8 cellular contexts compared by ENCODE assay signal in the genomic region with DNA sequence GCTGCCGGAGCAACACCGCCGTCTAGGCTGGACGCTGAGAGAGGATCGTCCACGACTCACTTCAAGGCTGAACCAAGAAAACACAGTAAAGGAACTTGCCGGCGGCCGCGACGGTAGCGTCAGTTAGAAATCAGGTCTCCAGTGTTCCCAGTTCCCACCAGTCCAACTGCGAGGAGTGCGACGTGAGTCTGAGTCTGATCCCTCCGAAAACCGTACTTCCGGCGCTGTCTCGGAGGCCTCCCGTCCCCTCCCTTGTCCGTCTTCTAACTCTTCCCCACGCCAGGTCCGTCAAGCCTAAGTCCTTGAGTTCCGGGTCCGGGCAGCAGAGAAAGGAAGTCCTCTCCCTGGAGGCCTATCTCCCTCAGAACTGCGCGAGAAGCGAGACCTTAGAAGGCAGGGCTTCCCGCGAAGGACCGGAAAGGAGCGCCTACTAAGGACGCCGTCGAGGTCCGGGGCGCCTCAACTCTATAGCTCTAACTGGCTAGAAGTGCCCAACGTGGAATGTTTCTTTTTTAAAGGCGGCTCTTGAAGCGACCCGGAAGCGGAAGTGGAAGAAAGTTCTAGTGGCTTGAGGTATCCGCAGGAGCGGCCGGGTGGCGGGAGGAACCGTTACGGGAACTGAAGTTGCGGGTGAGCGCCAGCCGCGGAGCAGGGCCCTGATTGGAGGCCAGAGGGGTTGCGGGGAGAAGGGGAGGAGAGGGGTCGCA. TPM values are rescaled to one million over a fixed set of nuclear protein-coding genes. Genes with fewer than 3 reads are reported as not detected.
DNase-seq lines count a peak whose midpoint lies in the region; ATAC-seq, FAIRE-seq and TF ChIP-seq lines count a peak whose summit lies in the region.

A gene with protein sequence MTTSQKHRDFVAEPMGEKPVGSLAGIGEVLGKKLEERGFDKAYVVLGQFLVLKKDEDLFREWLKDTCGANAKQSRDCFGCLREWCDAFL (plus strand): TSS at position 563 of the 707 bp plus-strand sequence. CDS start 748 bp downstream, outside the sequence.
A gene with protein sequence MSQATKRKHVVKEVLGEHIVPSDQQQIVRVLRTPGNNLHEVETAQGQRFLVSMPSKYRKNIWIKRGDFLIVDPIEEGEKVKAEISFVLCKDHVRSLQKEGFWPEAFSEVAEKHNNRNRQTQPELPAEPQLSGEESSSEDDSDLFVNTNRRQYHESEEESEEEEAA (minus strand): TSS at position 217 of the 707 bp plus-strand sequence. CDS start 1,768 bp downstream, outside the sequence.

- DNase-seq in AG10803 (ENCODE audit: low read depth), result peak; percentile 98
- peak; percentile 89 for DNase-seq in NCI-H460 (ENCODE audit: extremely low read depth, low read depth)
- DNase-seq in central memory CD8-positive, alpha-beta T cell (ENCODE audit: low spot score in 2 of 2), result peak; percentile 86 to 95
- peak; percentile 86 for DNase-seq in keratinocyte (ENCODE audit: low read depth, low spot score)
- peak; percentile 88 to 96 (median 94) for DNase-seq in stimulated activated CD4-positive, alpha-beta T cell treated with anti-CD3 and anti-CD28 coated beads, Interleukin-12 subunit alpha, Interleukin-12 subunit beta, amount 100 ng/mL, for 48 hours (ENCODE audit: low read depth in 2 of 3, low spot score in 1 of 3)

- FAIRE-seq in keratinocyte (lab: Jason Lieb, UNC), result no peak

- peak within 1 kb of the TSS; percentile 97 for H3K4me3 ChIP-seq in AG10803 (ENCODE audit: low read length)
- H3K4me3 ChIP-seq in keratinocyte (ENCODE audit: control insufficient read depth in 2 of 3, extremely low read depth in 1 of 3, insufficient read depth in 2 of 3, low read depth in 1 of 3, low read length in 3 of 3), result peak within 1 kb of the TSS; percentile 92 to 100 (median 100)

- peaks cover 49% of the 10 kb centered on the region for H3K36me3 Mint-ChIP-seq in central memory CD8-positive, alpha-beta T cell (ENCODE audit: insufficient read depth)

- H3K9me1 ChIP-seq in keratinocyte (ENCODE audit: control insufficient read depth, extremely low read depth, insufficient read depth, low read length), result peaks cover 2% of the 10 kb centered on the region

- peaks cover 14% of the 10 kb centered on the region for H3K4me1 ChIP-seq in keratinocyte (ENCODE audit: control insufficient read depth, extremely low read depth, insufficient read depth, low read length)

- peak within 1 kb of the TSS; percentile 98 for H3K27ac Mint-ChIP-seq in central memory CD8-positive, alpha-beta T cell (ENCODE audit: low read depth)

- H3K4me1 Mint-ChIP-seq in central memory CD8-positive, alpha-beta T cell, result peaks cover 32% of the 10 kb centered on the region

- TF ChIP-seq CTCF in AG10803 (conservative IDR thresholded peaks at IDR 0.05; ENCODE audit: low read length), result no peak
- no peak for TF ChIP-seq CTCF in keratinocyte (optimal IDR thresholded peaks at IDR 0.05 in 1 of 3, IDR thresholded peaks at IDR 0.05 in 1 of 3, conservative IDR thresholded peaks at IDR 0.05 in 1 of 3; ENCODE audit: extremely low read depth in 1 of 3, insufficient read depth in 2 of 3, low read length in 3 of 3)

- H3K4me2 ChIP-seq in keratinocyte (ENCODE audit: control insufficient read depth, extremely low read depth, insufficient read depth, low read depth, low read length), result peak within 1 kb of the TSS; percentile 90

- H3K27me3 Mint-ChIP-seq in central memory CD8-positive, alpha-beta T cell, result no peaks in the 10 kb centered on the region

- H3K4me3 Mint-ChIP-seq in central memory CD8-positive, alpha-beta T cell, result peak within 1 kb of the TSS; percentile 98

- no peaks in the 10 kb centered on the region for H3K9me3 Mint-ChIP-seq in central memory CD8-positive, alpha-beta T cell

- H4K20me1 ChIP-seq in keratinocyte (ENCODE audit: control insufficient read depth, extremely low read depth, insufficient read depth, low read length), result peaks cover 4% of the 10 kb centered on the region

- H3K27ac ChIP-seq in keratinocyte (ENCODE audit: control insufficient read depth, insufficient read depth, low read length), result peak within 1 kb of the TSS; percentile 91

- no peaks in the 10 kb centered on the region for H3K9me3 ChIP-seq in keratinocyte (ENCODE audit: control insufficient read depth, low read depth, low read length)

- ATAC-seq in HG03432 (IDR thresholded peaks at IDR 0.05; ENCODE audit: unreplicated experiment), result peak; percentile 73
- peak; percentile 84 to 92 for ATAC-seq in activated CD4-positive, CD25-positive, alpha-beta regulatory T cell treated with anti-CD3 and anti-CD28 coated beads, Interleukin-2, amount 50 U/mL, for 24 hours
- peak; percentile 87 for ATAC-seq in central memory CD8-positive, alpha-beta T cell (replicated peaks; ENCODE audit: extremely low read depth, poor library complexity, severe bottlenecking)

- dilution Hi-C loops in keratinocyte (cut with MboI; ENCODE audit: extremely low pct_ligation_motif_present, low sequenced_read_pairs), result no loop called here

- H3K9ac ChIP-seq in keratinocyte (ENCODE audit: control insufficient read depth, extremely low read depth, insufficient read depth, low read length), result peak within 1 kb of the TSS; percentile 96

- H3K79me2 ChIP-seq in keratinocyte (ENCODE audit: control insufficient read depth, insufficient read depth, low read length), result peaks cover 47% of the 10 kb centered on the region

- H2AFZ ChIP-seq in keratinocyte (ENCODE audit: control insufficient read depth, low read length), result peak within 1 kb of the TSS; percentile 97

- H3K27me3 ChIP-seq in keratinocyte (ENCODE audit: control insufficient read depth, extremely low read depth, insufficient read depth, low read length), result no peaks in the 10 kb centered on the region

- peak; percentile 90 for TF ChIP-seq POLR2A in GM19099 (IDR thresholded peaks at IDR 0.05; ENCODE audit: extremely low read depth, insufficient read length, low read depth)

- peaks cover 30 to 33% of the 10 kb centered on the region in 2 experiments for H3K36me3 ChIP-seq in keratinocyte (ENCODE audit: control insufficient read depth in 2 of 2, extremely low read depth in 1 of 2, insufficient read depth in 2 of 2, low read length in 2 of 2)

RNA-seq across cellular contexts. Expression of the first gene that starts in this region (rescaled TPM):
- total RNA-seq in NCI-H460 (2014; rRNA removed; shearing (Covaris generic)), result 53.6 and 64.3 TPM in 2 replicates
- polyA plus RNA-seq in NCI-H460 (2014; cell fraction: nucleus; rRNA removed), result 12.2 and 37.0 TPM in 2 replicates
- polyA plus RNA-seq in keratinocyte, result 112 to 187 TPM (median 154 TPM) in 3 replicates
- polyA plus RNA-seq in keratinocyte (2011; ENCODE audit: low read depth), result 12.9 TPM
- 206 and 231 TPM in 2 replicates for polyA plus RNA-seq in keratinocyte (2011; cell fraction: cytosol; rRNA removed)
- 99.3 and 102 TPM in 2 replicates for polyA plus RNA-seq in keratinocyte (2011; cell fraction: nucleus; rRNA removed)
- polyA plus RNA-seq in keratinocyte (2012; ENCODE audit: low replicate concordance), result 152 and 176 TPM in 2 replicates
- 61.8 to 73.4 TPM (median 69.0 TPM) in 3 replicates for polyA minus RNA-seq in keratinocyte
- 84.6 TPM for polyA minus RNA-seq in keratinocyte (2011; cell fraction: cytosol; rRNA and poly(A)+ RNA removed)
- polyA minus RNA-seq in keratinocyte (2011; cell fraction: nucleus; rRNA and poly(A)+ RNA removed), result 16.2 and 16.9 TPM in 2 replicates

RNA-seq across cellular contexts. Expression of the second gene that starts in this region (rescaled TPM):
- 23.0 TPM in 2 replicates for total RNA-seq in NCI-H460 (2014; rRNA removed; shearing (Covaris generic))
- polyA plus RNA-seq in NCI-H460 (2014; cell fraction: nucleus; rRNA removed), result 15.1 and 31.0 TPM in 2 replicates
- polyA plus RNA-seq in keratinocyte, result 23.1 to 36.8 TPM (median 29.6 TPM) in 3 replicates
- 27.8 TPM for polyA plus RNA-seq in keratinocyte (2011; ENCODE audit: low read depth)
- 25.7 and 27.4 TPM in 2 replicates for polyA plus RNA-seq in keratinocyte (2011; cell fraction: cytosol; rRNA removed)
- 37.9 and 40.2 TPM in 2 replicates for polyA plus RNA-seq in keratinocyte (2011; cell fraction: nucleus; rRNA removed)
- polyA plus RNA-seq in keratinocyte (2012; ENCODE audit: low replicate concordance), result 29.7 and 31.2 TPM in 2 replicates
- 42.8 to 48.1 TPM (median 44.4 TPM) in 3 replicates for polyA minus RNA-seq in keratinocyte
- 24.6 TPM for polyA minus RNA-seq in keratinocyte (2011; cell fraction: cytosol; rRNA and poly(A)+ RNA removed)
- 18.7 and 30.3 TPM in 2 replicates for polyA minus RNA-seq in keratinocyte (2011; cell fraction: nucleus; rRNA and poly(A)+ RNA removed)

Comparison
In these comparisons a context has a peak if more than half of its experiments do, and no peak if none do; other contexts are left out.
1. Peak in every context shown above with its lines: DNase-seq, ATAC-seq, H3K4me3 ChIP-seq and H3K27ac ChIP-seq.